In genomic region chr22:45547016-45547345, GRCh38 we compare ENCODE assay signal across 33 cellular contexts. TPM values are rescaled to one million over a fixed set of nuclear protein-coding genes. Genes with fewer than 3 reads are reported as not detected.
"Had no signal": no experiment of that assay in that cellular context is flagged by ENCODE, and none has a peak within 500 bp of the region (broad histone marks: within the 10 kb centered on the region; RNA-seq: fewer than 3 reads in every experiment).

No MANE protein-coding gene starts in this region.

- H3K9me3 ChIP-seq: ascending aorta, breast epithelium, esophagus muscularis mucosa, gastrocnemius medialis had no signal

- DNase-seq: activated B cell treated with CpG ODN at 0.5 μM for 24 hours; activated CD4-positive, alpha-beta T cell treated with anti-CD3 and anti-CD28 coated beads for 48 hours; activated CD4-positive, alpha-beta T cell treated with anti-CD3 and anti-CD28 coated beads, Interleukin-2, amount 50 U/mL, for 1 hour; activated CD4-positive, alpha-beta T cell treated with anti-CD3 and anti-CD28 coated beads, Interleukin-2, amount 50 U/mL, for 48 hours; activated CD8-positive, alpha-beta memory T cell treated with anti-CD3 and anti-CD28 coated beads, Interleukin-2, amount 10 ng/mL, durations not matched to agents 7 days and 5 days; activated CD8-positive, alpha-beta memory T cell treated with anti-CD3 and anti-CD28 coated beads, Interleukin-2, amount 50 U/mL, for 4 hours; activated CD8-positive, alpha-beta T cell treated with anti-CD3 and anti-CD28 coated beads for 36 hours; activated effector memory CD4-positive, alpha-beta T cell treated with anti-CD3 and anti-CD28 coated beads, Interleukin-2, amount 50 U/mL, for 16 hours; activated naive CD4-positive, alpha-beta T cell treated with anti-CD3 and anti-CD28 coated beads, Interleukin-2, amount 10 ng/mL, durations not matched to agents 7 days and 5 days; activated naive CD8-positive, alpha-beta T cell treated with anti-CD3 and anti-CD28 coated beads, Interleukin-2, amount 10 ng/mL, durations not matched to agents 7 days and 5 days; activated T-cell treated with anti-CD3 and anti-CD28 coated beads, Interleukin-2, amount 50 U/mL, for 1 hour; activated T-cell treated with anti-CD3 and anti-CD28 coated beads, Interleukin-2, amount 50 U/mL, for 48 hours; central memory CD4-positive, alpha-beta T cell; cerebellar nuclear complex; dorsolateral prefrontal cortex; effector memory CD8-positive, alpha-beta T cell; erythroblast; foreskin keratinocyte; gastrocnemius medialis; T-helper 1 cell; T-helper 17 cell; T1000; WERI-Rb-1 had no signal

- H3K4me3 ChIP-seq: ascending aorta, breast epithelium, cardiac muscle cell, coronary artery, dorsolateral prefrontal cortex, esophagus muscularis mucosa, gastrocnemius medialis had no signal

- H3K27ac ChIP-seq: cardiac muscle cell, dorsolateral prefrontal cortex, foreskin keratinocyte, gastrocnemius medialis, WERI-Rb-1 had no signal

- ATAC-seq: activated CD4-positive, CD25-positive, alpha-beta regulatory T cell treated with anti-CD3 and anti-CD28 coated beads, Interleukin-2, amount 50 U/mL, for 24 hours; activated CD8-positive, alpha-beta memory T cell treated with anti-CD3 and anti-CD28 coated beads, Interleukin-2, amount 10 ng/mL, durations not matched to agents 7 days and 5 days; activated CD8-positive, alpha-beta T cell treated with anti-CD3 and anti-CD28 coated beads for 36 hours; activated naive CD4-positive, alpha-beta T cell treated with anti-CD3 and anti-CD28 coated beads, Interleukin-2, amount 50 U/mL, for 72 hours; effector memory CD8-positive, alpha-beta T cell; foreskin keratinocyte; gastrocnemius medialis; T-helper 17 cell had no signal

- H3K36me3 ChIP-seq: breast epithelium, cardiac muscle cell, gastrocnemius medialis had no signal

- H3K27me3 ChIP-seq: ascending aorta, breast epithelium, cardiac muscle cell, esophagus muscularis mucosa, foreskin keratinocyte, gastrocnemius medialis had no signal

RNA-seq across cellular contexts. Expression of gene FBLN1, which starts 44.3 kb away (rescaled TPM):
- total RNA-seq: activated B cell treated with CpG ODN at 0.5 μM for 24 hours; activated CD8-positive, alpha-beta memory T cell treated with anti-CD3 and anti-CD28 coated beads for 36 hours; activated naive CD8-positive, alpha-beta T cell treated with anti-CD3 and anti-CD28 coated beads, Interleukin-2, amount 10 ng/mL, durations not matched to agents 7 days and 5 days; activated T-helper 1 cell treated with anti-CD3 and anti-CD28 coated beads, Interleukin-12 subunit alpha, Interleukin-12 subunit beta, Interleukin-2, Interleukin-4 antibody, amounts not matched to agents 30 ng/mL and 10 ng/mL and 1 ng/mL, durations not matched to agents 14 hours and 24 hours and 36 hours; activated T-helper 2 cell treated with anti-CD3 and anti-CD28 coated beads, Interferon-gamma antibody, Interleukin-2, Interleukin-4, amounts not matched to agents 10 μg/mL and 5 μg/mL and 100 μg/mL, durations not matched to agents 14 hours and 24 hours and 36 hours had no signal
